ENCODE assay signal across 8 cellular contexts in genomic region chr22:30423959-30424380, GRCh38. TPM values are rescaled to one million over a fixed set of nuclear protein-coding genes. Genes with fewer than 3 reads are reported as not detected.
DNase-seq lines count a peak whose midpoint lies in the region; ATAC-seq and TF ChIP-seq lines count a peak whose summit lies in the region.

No MANE protein-coding gene starts in this region.

- peak overlapping the region; percentile 85 to 99 (median 96) for H3K27ac ChIP-seq in adrenal gland
- peak overlapping the region; percentile 87 to 99 (median 96) for H3K27ac ChIP-seq in heart left ventricle
- H3K27ac ChIP-seq in trophoblast cell (ENCODE audit: low read depth, low read length) = peak overlapping the region; percentile 57

- H3K4me1 ChIP-seq in adrenal gland (replicated peaks in 1 of 2) = peaks cover 19 to 41% of the 10 kb centered on the region in 2 donors
- H3K4me1 ChIP-seq in heart left ventricle = peaks cover 4 to 54% (median 33%) of the 10 kb centered on the region in 12 donors
- peaks cover 10 to 28% of the 10 kb centered on the region in 2 experiments for H3K4me1 ChIP-seq in trophoblast cell (ENCODE audit: control insufficient read depth in 1 of 2, insufficient read depth in 2 of 2, low read length in 2 of 2)

- H3K23ac ChIP-seq in trophoblast cell (ENCODE audit: low read length) = no peak overlapping the region

- H2AFZ ChIP-seq in trophoblast cell (ENCODE audit: insufficient read depth, low read length, poor library complexity) = no peak overlapping the region

- ATAC-seq in HG02852 (IDR thresholded peaks at IDR 0.05; ENCODE audit: unreplicated experiment) = peak; percentile 83
- peak; percentile 90 to 96 (median 94) for ATAC-seq in heart left ventricle

- TF ChIP-seq POLR2A in adrenal gland (IDR thresholded peaks at IDR 0.05) (peak in 1 of 2 donors; percentile 72), heart left ventricle (IDR thresholded peaks at IDR 0.05) (peak in 1 of 2 donors; percentile 58)

- no peak overlapping the region for H2BK120ac ChIP-seq in trophoblast cell (ENCODE audit: insufficient read depth, low read length, poor library complexity)

- no peak overlapping the region for H3K14ac ChIP-seq in trophoblast cell (ENCODE audit: low read length)

- H3K36me3 Mint-ChIP-seq in type B pancreatic cell = no peaks in the 10 kb centered on the region

- no peak overlapping the region for H4K91ac ChIP-seq in trophoblast cell (ENCODE audit: low read depth, low read length)

- no peaks in the 10 kb centered on the region for H3K27me3 Mint-ChIP-seq in type B pancreatic cell

- peak overlapping the region; percentile 97 for H3K27ac Mint-ChIP-seq in type B pancreatic cell

- no peak overlapping the region for H3K9ac ChIP-seq in trophoblast cell (ENCODE audit: low read length)

- intact Hi-C loops in adrenal gland (cut with DNase I) (no loop called here), heart left ventricle (cut with DNase I) (loop anchor here in 3 of 10 donors (1.0 to 10.0 kb wide), 3 partner anchors 136 to 181 kb away; partner anchors contain the start of gene TCN2 (in 2 of the 3))

- peak overlapping the region; percentile 97 for H3K4me3 Mint-ChIP-seq in type B pancreatic cell

- 0 to 3% (median 1%) methylated on average over 8 to 25 of the region's 25 CpGs for WGBS in adrenal gland, 4 donors
- 0 to 1% (median 0%) methylated on average over 25 of the region's 25 CpGs for WGBS in heart left ventricle, 4 donors
- no CpG with 5 or more reads among the region's 25 CpGs for WGBS in trophoblast cell (ENCODE audit: extremely low coverage, insufficient coverage, insufficient read length)

- in situ Hi-C loops in GM13976 (cut with MboI; ENCODE audit: low sequenced_read_pairs, unreplicated experiment) = no loop called here

- H4K12ac ChIP-seq in trophoblast cell (ENCODE audit: low read depth, low read length) = no peak overlapping the region

- peaks cover 15% of the 10 kb centered on the region for H3K79me1 ChIP-seq in trophoblast cell (ENCODE audit: low read length)

- DNase-seq in GM13976 (ENCODE audit: low spot score) (peak; percentile 98), NCI-H1436 treated with DMSO at 0.1 percent for 48 hours (lab: John Stamatoyannopoulos, UW) (peak; percentile 99), T follicular helper cell (ENCODE audit: low read depth) (peak; percentile 98), adrenal gland (peak; percentile 97 to 100 (median 99)), heart left ventricle (peak; percentile 99 to 100 (median 99)), trophoblast cell (peak; percentile 100), type B pancreatic cell (ENCODE audit: extremely low spot score, unreplicated experiment) (peak; percentile 99)

- H3K27me3 ChIP-seq in adrenal gland (no peaks in the 10 kb centered on the region), heart left ventricle (no peaks in the 10 kb centered on the region), trophoblast cell (ENCODE audit: insufficient read depth, low read length) (no peaks in the 10 kb centered on the region)

- H3K4me2 ChIP-seq in trophoblast cell (ENCODE audit: low read length) = peak overlapping the region; percentile 61

- H3K4ac ChIP-seq in trophoblast cell (ENCODE audit: low read depth, low read length) = no peak overlapping the region

- H3K4me3 ChIP-seq in adrenal gland (peak overlapping the region in 2 of 4 donors; percentile 62 to 89), heart left ventricle (peak overlapping the region; percentile 41 to 88 (median 71)), trophoblast cell (ENCODE audit: low read depth, low read length) (peak overlapping the region; percentile 48)

- H3K9me3 ChIP-seq in adrenal gland (replicated peaks in 1 of 3) = no peaks in the 10 kb centered on the region
- no peaks in the 10 kb centered on the region for H3K9me3 ChIP-seq in heart left ventricle
- H3K9me3 ChIP-seq in trophoblast cell (ENCODE audit: insufficient read depth, low read depth, low read length) = peaks cover 4% of the 10 kb centered on the region

- no peaks in the 10 kb centered on the region for H3K9me3 Mint-ChIP-seq in type B pancreatic cell

- TF ChIP-seq CTCF in GM13976 (IDR thresholded peaks at IDR 0.05; ENCODE audit: borderline replicate concordance, control extremely low read depth, extremely low read depth, insufficient read depth, missing control alignments) (no peak), adrenal gland (IDR thresholded peaks at IDR 0.05) (no peak), heart left ventricle (IDR thresholded peaks at IDR 0.05) (no peak), type B pancreatic cell (conservative IDR thresholded peaks at IDR 0.05) (no peak)

- no peak overlapping the region for H3K18ac ChIP-seq in trophoblast cell (ENCODE audit: low read length)

- peak overlapping the region; percentile 68 for H4K8ac ChIP-seq in trophoblast cell (ENCODE audit: low read depth, low read length)

- no peak overlapping the region for H2BK12ac ChIP-seq in trophoblast cell (ENCODE audit: low read length)

- H2BK5ac ChIP-seq in trophoblast cell (ENCODE audit: low read depth, low read length, poor library complexity) = no peak overlapping the region

- H3K79me2 ChIP-seq in trophoblast cell (ENCODE audit: control insufficient read depth, insufficient read depth, low read length, poor library complexity) = peaks cover 8% of the 10 kb centered on the region

- H3K4me1 Mint-ChIP-seq in type B pancreatic cell (ENCODE audit: unreplicated experiment) = peaks cover 30% of the 10 kb centered on the region

- no peak overlapping the region for H2AK5ac ChIP-seq in trophoblast cell (ENCODE audit: low read length)

- H3K36me3 ChIP-seq in adrenal gland (replicated peaks in 1 of 2) = peaks cover 0 to 9% of the 10 kb centered on the region in 2 donors
- peaks cover 0 to 26% (median 10%) of the 10 kb centered on the region in 9 donors for H3K36me3 ChIP-seq in heart left ventricle
- peaks cover 7 to 8% of the 10 kb centered on the region in 2 experiments for H3K36me3 ChIP-seq in trophoblast cell (ENCODE audit: control insufficient read depth in 1 of 2, insufficient read depth in 2 of 2, low read length in 2 of 2)

RNA-seq across cellular contexts. Expression of gene MTFP1, which starts 1.6 kb away (rescaled TPM):
- total RNA-seq in adrenal gland = 10 to 100 TPM; 10.4 to 36.3 (median 12.9) TPM
- 10 to 100 TPM; 13.7 to 19.7 (median 16.3) TPM for polyA plus RNA-seq in adrenal gland
- total RNA-seq in heart left ventricle = 10 to 100 TPM in 7 of 9 donors, 1 to 10 TPM in 2; 5.0 to 44.0 (median 15.9) TPM
- 100 to 1,000 TPM in 1 of 2 donors, 10 to 100 TPM in 1; 36.2 to 139 TPM for polyA plus RNA-seq in heart left ventricle
- 11.9 and 12.6 TPM in 2 replicates for polyA plus RNA-seq in trophoblast cell (2013)
- total RNA-seq in type B pancreatic cell (ENCODE audit: low replicate concordance) = 16.1 and 20.6 TPM in 2 replicates

RNA-seq across cellular contexts. Expression of gene SEC14L2, which starts 27.2 kb away (rescaled TPM):
- total RNA-seq in adrenal gland (1 to 10 TPM; 2.3 to 7.7 (median 5.0) TPM), heart left ventricle (1 to 10 TPM in 5 of 9 donors, under 1 TPM in 4; 0.35 to 3.9 (median 1.6) TPM), type B pancreatic cell (ENCODE audit: low replicate concordance) (7.9 and 9.6 TPM in 2 replicates)
- polyA plus RNA-seq in adrenal gland (1 to 10 TPM in 2 of 3 donors, under 1 TPM in 1; 0.99 to 3.1 (median 2.1) TPM), heart left ventricle (10 to 100 TPM in 1 of 2 donors, under 1 TPM in 1; 0.30 to 11.2 TPM)
- polyA plus RNA-seq in trophoblast cell (2013) = 0.74 and 1.5 TPM in 2 replicates

RNA-seq across cellular contexts. Expression of gene RNF215, which starts 36.8 kb away (rescaled TPM):
- total RNA-seq in adrenal gland (10 to 100 TPM in 5 of 8 donors, 1 to 10 TPM in 3; 8.8 to 20.1 (median 12.1) TPM), heart left ventricle (10 to 100 TPM in 1 of 9 donors, 1 to 10 TPM in 8; 3.3 to 12.2 (median 6.7) TPM), type B pancreatic cell (ENCODE audit: low replicate concordance) (16.9 and 29.2 TPM in 2 replicates)
- polyA plus RNA-seq in adrenal gland (10 to 100 TPM in 2 of 3 donors, 1 to 10 TPM in 1; 2.0 to 17.4 (median 17.1) TPM), heart left ventricle (1 to 10 TPM; 4.2 to 7.0 TPM)
- polyA plus RNA-seq in trophoblast cell (2013) = 7.3 and 7.8 TPM in 2 replicates

RNA-seq across cellular contexts. Expression of gene SEC14L3, which starts 47.8 kb away (rescaled TPM):
- total RNA-seq in adrenal gland = under 1 TPM in 1 of 8 donors, not detected in 7; 0.27 TPM
- not detected for polyA plus RNA-seq in adrenal gland
- total RNA-seq in heart left ventricle = not detected
- not detected for polyA plus RNA-seq in heart left ventricle
- polyA plus RNA-seq in trophoblast cell (2013) = not detected in 2 replicates
- not detected in 2 replicates for total RNA-seq in type B pancreatic cell (ENCODE audit: low replicate concordance)
